Comparison of ENCODE assay signal across 14 cellular contexts in the genomic region with DNA sequence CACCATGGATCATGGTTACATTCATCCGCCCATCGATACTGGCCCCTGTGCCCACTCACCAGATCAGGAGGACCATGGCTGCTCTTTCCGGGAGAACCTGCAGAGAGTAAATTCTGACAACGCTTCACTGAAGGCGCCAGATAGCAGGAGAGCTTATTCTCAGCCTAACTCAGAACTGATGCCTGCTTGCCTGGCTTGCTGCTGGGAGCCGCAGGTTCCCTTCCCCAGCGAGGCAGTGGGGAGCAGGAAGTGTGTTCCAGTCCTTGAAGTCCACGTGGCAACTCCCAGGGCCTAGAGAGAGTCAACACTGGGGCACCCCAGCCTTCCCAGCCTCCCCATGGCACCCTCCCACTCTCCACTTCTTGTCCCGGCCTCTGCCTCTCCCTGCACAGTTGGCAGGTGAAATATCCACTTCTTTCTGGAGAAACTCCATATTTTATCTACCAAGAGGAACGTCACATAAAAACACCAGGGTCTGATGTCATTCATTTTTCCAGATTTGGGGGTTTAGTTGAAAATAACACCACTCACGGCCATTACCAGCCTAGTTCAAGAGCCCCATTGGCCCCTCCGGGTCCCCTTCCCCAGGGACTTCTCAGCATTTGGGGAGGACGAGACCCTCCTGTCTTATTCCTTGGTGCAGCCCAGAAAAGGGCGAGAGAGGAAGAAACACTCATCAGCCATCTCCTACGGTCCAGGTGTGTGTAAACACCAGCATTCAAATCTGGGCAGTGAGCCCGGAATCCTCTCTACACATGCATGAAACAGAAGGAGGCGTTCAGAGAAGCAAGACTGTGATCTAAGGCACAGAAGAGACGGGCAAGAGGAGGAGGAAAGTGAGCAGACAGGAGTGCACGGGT. TPM values are rescaled to one million over a fixed set of nuclear protein-coding genes. Genes with fewer than 3 reads are reported as not detected.
A peak's percentile ranks its signal among the peaks of the same experiment; 100 is the strongest.
DNase-seq lines count a peak whose midpoint lies in the region; ATAC-seq and TF ChIP-seq lines count a peak whose summit lies in the region.
"Had no signal": no experiment of that assay in that cellular context is flagged by ENCODE, and none has a peak within 500 bp of the region (broad histone marks: within the 10 kb centered on the region; RNA-seq: fewer than 3 reads in every experiment).

No MANE protein-coding gene starts in this region.

- TF ChIP-seq CTCF in heart right ventricle (IDR thresholded peaks at IDR 0.05) = no peak
- TF ChIP-seq CTCF in VCaP (conservative IDR thresholded peaks at IDR 0.05) = no peak

- no peaks in the 10 kb centered on the region for H3K9me3 ChIP-seq in heart right ventricle

- peaks cover 0 to under 1% (median 0%) of the 10 kb centered on the region in 9 donors for H3K36me3 ChIP-seq in heart right ventricle

- ATAC-seq in heart right ventricle (no peak), left lobe of liver (peak; percentile 71), HG02884 (IDR thresholded peaks at IDR 0.05; ENCODE audit: unreplicated experiment) (no peak)
- ATAC-seq: sciatic nerve, T-cell had no signal

- peaks cover 0 to 29% (median 0%) of the 10 kb centered on the region in 7 donors for H3K27me3 ChIP-seq in heart right ventricle

- H3K4me3 ChIP-seq in heart right ventricle = no peak overlapping the region

- DNase-seq in cardiac septum (ENCODE audit: low spot score) (peak; percentile 57), heart right ventricle (no peak), left lobe of liver (ENCODE audit: low spot score) (peak; percentile 60), SW 1271 (lab: John Stamatoyannopoulos, UW) (no peak), cerebellar cortex (ENCODE audit: low spot score) (no peak), ureter (ENCODE audit: low spot score) (no peak)
- DNase-seq: activated CD4-positive, alpha-beta T cell treated with anti-CD3 and anti-CD28 coated beads, Interleukin-2, amount 50 U/mL, for 48 hours; activated naive CD4-positive, alpha-beta T cell; cerebellar nuclear complex; T-cell had no signal

- intact Hi-C loops in cardiac septum (cut with DNase I) = loop anchor here (5.0 to 10.0 kb wide), 2 partner anchors 32 to 640 kb away; a partner anchor contains a TSS
- intact Hi-C loops in heart right ventricle (cut with DNase I) = loop anchor here in 3 of 10 donors (5.0 kb wide), 1 partner anchor 32 kb away; no protein-coding TSS in a partner anchor

- H3K27ac ChIP-seq in heart right ventricle (no peak overlapping the region), VCaP (peak overlapping the region; percentile 40; the same call in 1 of the 2 replicates)

- WGBS in heart right ventricle, 2 donors = 83 to 86% methylated on average over 19 of the region's 19 CpGs

- H3K4me1 ChIP-seq in heart right ventricle = peaks cover 0 to 26% (median 18%) of the 10 kb centered on the region in 9 donors

RNA-seq across cellular contexts. Expression of a gene that starts 3.5 kb away (rescaled TPM):
- total RNA-seq in cardiac septum = 155 TPM
- 100 to 1,000 TPM in 4 of 10 donors, 10 to 100 TPM in 6; 62.8 to 216 (median 92.1) TPM for total RNA-seq in heart right ventricle
- 100 to 1,000 TPM in 1 of 2 donors, 10 to 100 TPM in 1; 61.9 to 602 TPM for polyA plus RNA-seq in heart right ventricle
- 5.2 TPM for total RNA-seq in left lobe of liver
- 101 TPM for total RNA-seq in ureter

RNA-seq across cellular contexts. Expression of a gene that starts 50.4 kb away (rescaled TPM):
- total RNA-seq in cardiac septum (0.40 TPM), heart right ventricle (1 to 10 TPM in 4 of 10 donors, under 1 TPM in 4, not detected in 2; 0.37 to 6.8 (median 1.4) TPM), left lobe of liver (not detected), ureter (not detected)
- polyA plus RNA-seq in heart right ventricle = 1 to 10 TPM in 1 of 2 donors, under 1 TPM in 1; 0.59 to 2.0 TPM
- total RNA-seq: myocyte, T-cell had no signal

Comparison
In these comparisons a context has a peak if more than half of its experiments do, and no peak if none do; other contexts are left out.
1. DNase-seq: peak in cardiac septum (single experiment) and left lobe of liver (single experiment); none in heart right ventricle (0 of 2), SW 1271 (0 of 2), cerebellar cortex (single experiment) and ureter (single experiment).
2. RNA of a gene that starts 3.5 kb away (total RNA-seq): 155 TPM in cardiac septum (single experiment), 101 TPM in ureter (single experiment) and 62.8 to 216 TPM in heart right ventricle; 5.2 TPM in left lobe of liver (single experiment); every median in the first group is over 10 times any median in the second.